In the genomic region with DNA sequence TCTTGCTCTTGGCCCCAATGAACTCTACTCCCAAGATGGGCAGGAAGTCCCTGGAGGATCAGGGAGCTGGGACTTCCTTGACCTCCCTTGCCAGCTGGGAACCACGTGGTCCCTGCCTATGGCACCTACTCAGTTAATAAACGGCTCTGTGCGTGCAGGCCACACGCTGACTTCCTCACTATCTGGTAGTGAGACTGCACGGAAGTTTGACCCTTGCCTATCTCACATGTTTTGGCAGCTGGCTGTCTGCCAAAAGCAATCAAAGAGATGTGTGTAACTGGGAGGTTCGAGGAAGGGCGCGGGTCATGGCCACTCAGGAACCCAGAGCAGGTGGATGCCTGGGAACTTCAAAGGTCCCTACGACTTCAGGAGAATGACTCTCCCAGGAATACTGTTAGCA, we compare ENCODE assay signal across 11 cellular contexts. TPM values are rescaled to one million over a fixed set of nuclear protein-coding genes. Genes with fewer than 3 reads are reported as not detected.
DNase-seq lines count a peak whose midpoint lies in the region; ATAC-seq and TF ChIP-seq lines count a peak whose summit lies in the region.
"Had no signal": no experiment of that assay in that cellular context is flagged by ENCODE, and none has a peak within 500 bp of the region (broad histone marks: within the 10 kb centered on the region; RNA-seq: fewer than 3 reads in every experiment).

No MANE protein-coding gene starts in this region.

- DNase-seq in activated naive CD4-positive, alpha-beta T cell treated with anti-CD3 and anti-CD28 coated beads, Interleukin-2, amount 10 ng/mL, durations not matched to agents 7 days and 5 days, result no peak
- DNase-seq in activated naive CD4-positive, alpha-beta T cell treated with anti-CD3 and anti-CD28 coated beads, Interleukin-2, amount 50 U/mL, for 72 hours (ENCODE audit: low spot score in 2 of 2), result no peak
- DNase-seq in adrenal gland (peak in 6 of 7 donors; percentile 58 to 86 (median 80)), kidney tubule cell (ENCODE audit: low spot score) (peak; percentile 85), inferior parietal cortex (ENCODE audit: extremely low spot score) (no peak)
- no peak for DNase-seq in activated naive CD4-positive, alpha-beta T cell (lab: John Stamatoyannopoulos, UW)
- DNase-seq: C1 segment of cervical spinal cord, RPMI8226 had no signal

- H3K4me3 Mint-ChIP-seq in activated naive CD4-positive, alpha-beta T cell treated with anti-CD3 and anti-CD28 coated beads, Interleukin-2, amount 10 ng/mL, durations not matched to agents 7 days and 5 days, result no peak overlapping the region

- H3K36me3 ChIP-seq in adrenal gland (replicated peaks in 1 of 2), result peaks cover 0 to 99% of the 10 kb centered on the region in 2 donors

- no peaks in the 10 kb centered on the region for H3K9me3 ChIP-seq in adrenal gland (replicated peaks in 1 of 3)
- H3K9me3 ChIP-seq: tibial nerve had no signal

- H3K4me1 ChIP-seq in adrenal gland (replicated peaks in 1 of 2), result peaks cover 0 to 11% of the 10 kb centered on the region in 2 donors

- no peaks in the 10 kb centered on the region for H3K9me3 Mint-ChIP-seq in activated naive CD4-positive, alpha-beta T cell treated with anti-CD3 and anti-CD28 coated beads, Interleukin-2, amount 10 ng/mL, durations not matched to agents 7 days and 5 days
- H3K9me3 Mint-ChIP-seq in activated naive CD4-positive, alpha-beta T cell treated with anti-CD3 and anti-CD28 coated beads, Interleukin-2, amount 50 U/mL, for 72 hours, result no peaks in the 10 kb centered on the region

- no peak for ATAC-seq in activated naive CD4-positive, alpha-beta T cell treated with anti-CD3 and anti-CD28 coated beads, Interleukin-2, amount 50 U/mL, for 72 hours
- no peak for ATAC-seq in HG03342 (IDR thresholded peaks at IDR 0.05; ENCODE audit: unreplicated experiment)
- ATAC-seq in HG02588 (IDR thresholded peaks at IDR 0.05; ENCODE audit: unreplicated experiment), result no peak

- peaks cover 18% of the 10 kb centered on the region for H3K36me3 Mint-ChIP-seq in activated naive CD4-positive, alpha-beta T cell treated with anti-CD3 and anti-CD28 coated beads, Interleukin-2, amount 10 ng/mL, durations not matched to agents 7 days and 5 days
- peaks cover 3 to 5% of the 10 kb centered on the region in 2 donors for H3K36me3 Mint-ChIP-seq in activated naive CD4-positive, alpha-beta T cell treated with anti-CD3 and anti-CD28 coated beads, Interleukin-2, amount 50 U/mL, for 72 hours

- intact Hi-C loops in adrenal gland (cut with DNase I), result no loop called here

- CTCF ChIA-PET in activated naive CD4-positive, alpha-beta T cell treated with anti-CD3 and anti-CD28 coated beads, Interleukin-2, amount 10 ng/mL, durations not matched to agents 7 days and 5 days (lab: Charles Lee), result no interaction called here

- H3K27ac ChIP-seq in adrenal gland, result peak overlapping the region in 2 of 5 donors; percentile 50 to 52

- no peaks in the 10 kb centered on the region for H3K27me3 ChIP-seq in adrenal gland
- H3K27me3 ChIP-seq: tibial nerve had no signal

- TF ChIP-seq CTCF in adrenal gland (IDR thresholded peaks at IDR 0.05), result no peak

- WGBS in adrenal gland, 4 donors, result 14 to 21% (median 18%) methylated on average over 8 to 9 of the region's 9 CpGs

- no peak overlapping the region for H3K4me3 ChIP-seq in adrenal gland
- H3K4me3 ChIP-seq: tibial nerve had no signal

- peak overlapping the region; percentile 71 for H3K27ac Mint-ChIP-seq in activated naive CD4-positive, alpha-beta T cell treated with anti-CD3 and anti-CD28 coated beads, Interleukin-2, amount 10 ng/mL, durations not matched to agents 7 days and 5 days
- H3K27ac Mint-ChIP-seq in activated naive CD4-positive, alpha-beta T cell treated with anti-CD3 and anti-CD28 coated beads, Interleukin-2, amount 50 U/mL, for 72 hours, result peak overlapping the region in 1 of 2 donors; percentile 31

- H3K27me3 Mint-ChIP-seq in activated naive CD4-positive, alpha-beta T cell treated with anti-CD3 and anti-CD28 coated beads, Interleukin-2, amount 10 ng/mL, durations not matched to agents 7 days and 5 days, result no peaks in the 10 kb centered on the region

- H3K4me1 Mint-ChIP-seq in activated naive CD4-positive, alpha-beta T cell treated with anti-CD3 and anti-CD28 coated beads, Interleukin-2, amount 10 ng/mL, durations not matched to agents 7 days and 5 days, result no peaks in the 10 kb centered on the region

- TF ChIP-seq POLR2A in adrenal gland (IDR thresholded peaks at IDR 0.05), result no peak

RNA-seq across cellular contexts. Expression of gene RFLNA, which starts 57.9 kb away (rescaled TPM):
- total RNA-seq in activated naive CD4-positive, alpha-beta T cell treated with anti-CD3 and anti-CD28 coated beads, Interleukin-2, amount 50 U/mL, for 72 hours, result under 1 TPM in 1 of 2 donors, not detected in 1; 0.32 TPM
- 1 to 10 TPM in 5 of 8 donors, under 1 TPM in 2, not detected in 1; 0.88 to 3.9 (median 1.6) TPM for total RNA-seq in adrenal gland
- 1 to 10 TPM in 2 of 3 donors, under 1 TPM in 1; 0.38 to 1.9 (median 1.1) TPM for polyA plus RNA-seq in adrenal gland

Comparison
In these comparisons a context has a peak if more than half of its experiments do, and no peak if none do; other contexts are left out.
1. DNase-seq: peak in adrenal gland (6 of 7) and kidney tubule cell (single experiment); none in activated naive CD4-positive, alpha-beta T cell treated with anti-CD3 and anti-CD28 coated beads, Interleukin-2, amount 10 ng/mL, durations not matched to agents 7 days and 5 days (single experiment), activated naive CD4-positive, alpha-beta T cell treated with anti-CD3 and anti-CD28 coated beads, Interleukin-2, amount 50 U/mL, for 72 hours (0 of 2), inferior parietal cortex (single experiment) and activated naive CD4-positive, alpha-beta T cell (0 of 4).